Comparison of ENCODE assay signal across 14 cellular contexts in the genomic region with DNA sequence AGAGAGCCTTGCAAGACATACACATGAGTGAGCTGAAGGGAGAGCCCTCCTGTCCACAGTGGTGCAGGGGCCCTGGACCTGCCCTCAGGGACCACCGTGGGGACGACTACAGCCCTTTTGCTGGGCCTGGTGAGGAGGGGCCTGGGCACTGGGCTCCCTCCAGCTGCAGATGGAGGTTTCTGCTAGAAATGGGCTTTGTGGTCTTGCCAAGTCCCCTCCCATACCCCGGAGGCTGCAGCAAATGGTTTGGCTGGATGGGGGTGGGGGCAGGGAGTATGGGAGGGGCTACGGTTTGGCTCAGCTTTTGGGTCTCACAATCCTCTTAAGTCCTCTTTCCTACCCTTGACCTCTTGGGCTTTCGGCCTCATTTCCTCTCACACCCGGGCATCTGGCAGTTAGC. TPM values are rescaled to one million over a fixed set of nuclear protein-coding genes. Genes with fewer than 3 reads are reported as not detected.
DNase-seq lines count a peak whose midpoint lies in the region; ATAC-seq and TF ChIP-seq lines count a peak whose summit lies in the region.
"Had no signal": no experiment of that assay in that cellular context is flagged by ENCODE, and none has a peak within 500 bp of the region (broad histone marks: within the 10 kb centered on the region; RNA-seq: fewer than 3 reads in every experiment).

No MANE protein-coding gene starts in this region.

- H3K27ac ChIP-seq in dorsolateral prefrontal cortex, result peak overlapping the region in 44 of 59 donors; percentile 1 to 93 (median 59)

- peaks cover 4% of the 10 kb centered on the region for H3K27me3 Mint-ChIP-seq in activated CD8-positive, alpha-beta memory T cell treated with anti-CD3 and anti-CD28 coated beads, Interleukin-2, amount 10 ng/mL, durations not matched to agents 7 days and 5 days
- H3K27me3 Mint-ChIP-seq in natural killer cell (ENCODE audit: low read depth in 2 of 2) (no peaks in the 10 kb centered on the region), type B pancreatic cell (no peaks in the 10 kb centered on the region)
- H3K27me3 Mint-ChIP-seq: activated CD4-positive, alpha-beta T cell treated with anti-CD3 and anti-CD28 coated beads for 36 hours; T-cell had no signal

- no peak for ATAC-seq in activated CD8-positive, alpha-beta memory T cell treated with anti-CD3 and anti-CD28 coated beads, Interleukin-2, amount 10 ng/mL, durations not matched to agents 7 days and 5 days
- ATAC-seq in natural killer cell, result no peak
- no peak for ATAC-seq in GM19328 (IDR thresholded peaks at IDR 0.05; ENCODE audit: unreplicated experiment)
- ATAC-seq: activated CD4-positive, alpha-beta T cell treated with anti-CD3 and anti-CD28 coated beads for 36 hours; mucosa of descending colon; T-cell had no signal

- no peak overlapping the region for H3K4me3 Mint-ChIP-seq in activated CD8-positive, alpha-beta memory T cell treated with anti-CD3 and anti-CD28 coated beads, Interleukin-2, amount 10 ng/mL, durations not matched to agents 7 days and 5 days
- H3K4me3 Mint-ChIP-seq in natural killer cell, result peak overlapping the region; percentile 43
- H3K4me3 Mint-ChIP-seq in type B pancreatic cell, result peak overlapping the region; percentile 10
- H3K4me3 Mint-ChIP-seq: activated CD4-positive, alpha-beta T cell treated with anti-CD3 and anti-CD28 coated beads for 36 hours; T-cell had no signal

- intact Hi-C loops in dorsolateral prefrontal cortex (cut with DNase I) (loop anchor here in 1 of 2 donors (5.0 kb wide), 1 partner anchor 71 kb away; no protein-coding TSS in a partner anchor), natural killer cell (cut with micrococcal nuclease) (loop anchor here (10.0 kb wide), 1 partner anchor 88 kb away; no protein-coding TSS in a partner anchor)

- H3K4me3 ChIP-seq in dorsolateral prefrontal cortex, result peak overlapping the region in 47 of 59 donors; percentile 3 to 96 (median 80)
- H3K4me3 ChIP-seq: mucosa of descending colon had no signal

- no peaks in the 10 kb centered on the region for H3K9me3 Mint-ChIP-seq in activated CD8-positive, alpha-beta memory T cell treated with anti-CD3 and anti-CD28 coated beads, Interleukin-2, amount 10 ng/mL, durations not matched to agents 7 days and 5 days (ENCODE audit: low read depth)
- H3K9me3 Mint-ChIP-seq in natural killer cell (no peaks in the 10 kb centered on the region), type B pancreatic cell (no peaks in the 10 kb centered on the region)
- H3K9me3 Mint-ChIP-seq: T-cell had no signal

- no peak overlapping the region for H3K27ac Mint-ChIP-seq in activated CD8-positive, alpha-beta memory T cell treated with anti-CD3 and anti-CD28 coated beads, Interleukin-2, amount 10 ng/mL, durations not matched to agents 7 days and 5 days
- H3K27ac Mint-ChIP-seq in natural killer cell (peak overlapping the region; percentile 65 to 72), type B pancreatic cell (peak overlapping the region; percentile 37)
- H3K27ac Mint-ChIP-seq: activated CD4-positive, alpha-beta T cell treated with anti-CD3 and anti-CD28 coated beads for 36 hours; T-cell had no signal

- TF ChIP-seq CTCF in dorsolateral prefrontal cortex (IDR thresholded peaks at IDR 0.05 in 54 of 56, conservative IDR thresholded peaks at IDR 0.05 in 2 of 56; ENCODE audit: low read depth in 1 of 56, partially characterized antibody in 56 of 56), result no peak
- TF ChIP-seq CTCF in natural killer cell (IDR thresholded peaks at IDR 0.05), result no peak
- no peak for TF ChIP-seq CTCF in type B pancreatic cell (conservative IDR thresholded peaks at IDR 0.05)

- no peaks in the 10 kb centered on the region for H3K27me3 ChIP-seq in dorsolateral prefrontal cortex

- CTCF ChIA-PET in activated CD8-positive, alpha-beta memory T cell treated with anti-CD3 and anti-CD28 coated beads, Interleukin-2, amount 10 ng/mL, durations not matched to agents 7 days and 5 days (lab: Charles Lee), result no interaction called here

- peaks cover 2% of the 10 kb centered on the region for H3K36me3 Mint-ChIP-seq in activated CD8-positive, alpha-beta memory T cell treated with anti-CD3 and anti-CD28 coated beads, Interleukin-2, amount 10 ng/mL, durations not matched to agents 7 days and 5 days
- H3K36me3 Mint-ChIP-seq in natural killer cell (peaks cover 5% of the 10 kb centered on the region), type B pancreatic cell (peaks cover 12% of the 10 kb centered on the region)

- peak; percentile 38 for DNase-seq in activated CD8-positive, alpha-beta memory T cell treated with anti-CD3 and anti-CD28 coated beads, Interleukin-2, amount 50 U/mL, for 48 hours
- no peak for DNase-seq in activated CD8-positive, alpha-beta memory T cell treated with anti-CD3 and anti-CD28 coated beads, Interleukin-2, amount 10 ng/mL, durations not matched to agents 7 days and 5 days
- DNase-seq in dorsolateral prefrontal cortex (no peak), natural killer cell (no peak), type B pancreatic cell (ENCODE audit: extremely low spot score, unreplicated experiment) (peak; percentile 40), NOMO-1 (lab: John Stamatoyannopoulos, UW; ENCODE audit: unreplicated experiment in 2 of 2) (no peak), activated T-cell treated with anti-CD3 and anti-CD28 coated beads for 4 hours (no peak)
- DNase-seq: activated CD4-positive, alpha-beta T cell treated with anti-CD3 and anti-CD28 coated beads for 36 hours; mucosa of descending colon; NCI-H1092 treated with DMSO at 0.1 percent for 48 hours; NCI-H345; stimulated activated naive CD4-positive, alpha-beta T cell; T-cell had no signal

- H3K4me1 Mint-ChIP-seq in activated CD8-positive, alpha-beta memory T cell treated with anti-CD3 and anti-CD28 coated beads, Interleukin-2, amount 10 ng/mL, durations not matched to agents 7 days and 5 days, result peaks cover 13% of the 10 kb centered on the region
- H3K4me1 Mint-ChIP-seq in natural killer cell, result peaks cover 60 to 73% of the 10 kb centered on the region in 2 donors
- peaks cover 71% of the 10 kb centered on the region for H3K4me1 Mint-ChIP-seq in type B pancreatic cell (ENCODE audit: unreplicated experiment)

RNA-seq across cellular contexts. Expression of a gene that starts 21.7 kb away (rescaled TPM):
- 10 to 100 TPM; 12.7 to 13.7 TPM for total RNA-seq in activated CD8-positive, alpha-beta memory T cell treated with anti-CD3 and anti-CD28 coated beads, Interleukin-2, amount 10 ng/mL, durations not matched to agents 7 days and 5 days
- total RNA-seq in dorsolateral prefrontal cortex (10 to 100 TPM; 16.6 to 47.0 (median 25.4) TPM), natural killer cell (10 to 100 TPM; 40.0 to 47.9 (median 45.3) TPM), type B pancreatic cell (ENCODE audit: low replicate concordance) (34.6 and 71.5 TPM in 2 replicates)

Comparison
In these comparisons a context has a peak if more than half of its experiments do, and no peak if none do; other contexts are left out.
1. DNase-seq: peak in activated CD8-positive, alpha-beta memory T cell treated with anti-CD3 and anti-CD28 coated beads, Interleukin-2, amount 50 U/mL, for 48 hours (single experiment) and type B pancreatic cell (single experiment); none in activated CD8-positive, alpha-beta memory T cell treated with anti-CD3 and anti-CD28 coated beads, Interleukin-2, amount 10 ng/mL, durations not matched to agents 7 days and 5 days (single experiment), dorsolateral prefrontal cortex (0 of 10), natural killer cell (single experiment), NOMO-1 (0 of 2) and activated T-cell treated with anti-CD3 and anti-CD28 coated beads for 4 hours (single experiment).